In genomic region chr1:66253330-66253921, GRCh38 we compare ENCODE assay signal across 8 cellular contexts.
DNase-seq lines count a peak whose midpoint lies in the region; ATAC-seq, FAIRE-seq and TF ChIP-seq lines count a peak whose summit lies in the region.

No MANE protein-coding gene starts in this region.

- H3K4me1 Mint-ChIP-seq in activated naive CD8-positive, alpha-beta T cell treated with anti-CD3 and anti-CD28 coated beads, Interleukin-2, amount 10 ng/mL, durations not matched to agents 7 days and 5 days, result peaks cover 29% of the 10 kb centered on the region
- H3K4me1 Mint-ChIP-seq in activated naive CD8-positive, alpha-beta T cell treated with anti-CD3 and anti-CD28 coated beads for 36 hours, result peaks cover 39% of the 10 kb centered on the region
- H3K4me1 Mint-ChIP-seq in effector memory CD8-positive, alpha-beta T cell (ENCODE audit: low read depth in 2 of 2), result peaks cover 7 to 29% of the 10 kb centered on the region in 2 donors
- H3K4me1 Mint-ChIP-seq in T-helper 2 cell treated with Interferon-gamma antibody and Interleukin-4, amounts not matched to agents 5 μg/mL and 100 μg/mL, for 36 hours (ENCODE audit: low read depth), result peaks cover 33% of the 10 kb centered on the region

- H3K36me3 ChIP-seq in KMS-11 (ENCODE audit: insufficient read depth), result no peaks in the 10 kb centered on the region

- no peaks in the 10 kb centered on the region for H3K79me2 ChIP-seq in KMS-11 (ENCODE audit: insufficient read depth, low read depth)

- peak; percentile 65 for TF ChIP-seq CTCF in KMS-11 (conservative IDR thresholded peaks at IDR 0.05; ENCODE audit: low read depth, low read length)

- no peaks in the 10 kb centered on the region for H3K9me3 Mint-ChIP-seq in activated naive CD8-positive, alpha-beta T cell treated with anti-CD3 and anti-CD28 coated beads, Interleukin-2, amount 10 ng/mL, durations not matched to agents 7 days and 5 days
- H3K9me3 Mint-ChIP-seq in activated naive CD8-positive, alpha-beta T cell treated with anti-CD3 and anti-CD28 coated beads for 36 hours, result no peaks in the 10 kb centered on the region
- H3K9me3 Mint-ChIP-seq in effector memory CD8-positive, alpha-beta T cell, result no peaks in the 10 kb centered on the region
- H3K9me3 Mint-ChIP-seq in T-helper 2 cell treated with Interferon-gamma antibody and Interleukin-4, amounts not matched to agents 5 μg/mL and 100 μg/mL, for 36 hours, result no peaks in the 10 kb centered on the region

- no peak overlapping the region for H3K4me3 Mint-ChIP-seq in activated naive CD8-positive, alpha-beta T cell treated with anti-CD3 and anti-CD28 coated beads, Interleukin-2, amount 10 ng/mL, durations not matched to agents 7 days and 5 days
- no peak overlapping the region for H3K4me3 Mint-ChIP-seq in activated naive CD8-positive, alpha-beta T cell treated with anti-CD3 and anti-CD28 coated beads for 36 hours
- no peak overlapping the region for H3K4me3 Mint-ChIP-seq in effector memory CD8-positive, alpha-beta T cell
- no peak overlapping the region for H3K4me3 Mint-ChIP-seq in T-helper 2 cell treated with Interferon-gamma antibody and Interleukin-4, amounts not matched to agents 5 μg/mL and 100 μg/mL, for 36 hours

- no peak overlapping the region for H3K27ac ChIP-seq in KMS-11

- no peaks in the 10 kb centered on the region for H3K36me3 Mint-ChIP-seq in activated naive CD8-positive, alpha-beta T cell treated with anti-CD3 and anti-CD28 coated beads, Interleukin-2, amount 10 ng/mL, durations not matched to agents 7 days and 5 days
- no peaks in the 10 kb centered on the region for H3K36me3 Mint-ChIP-seq in activated naive CD8-positive, alpha-beta T cell treated with anti-CD3 and anti-CD28 coated beads for 36 hours
- H3K36me3 Mint-ChIP-seq in effector memory CD8-positive, alpha-beta T cell (ENCODE audit: insufficient read depth), result no peaks in the 10 kb centered on the region
- H3K36me3 Mint-ChIP-seq in T-helper 2 cell treated with Interferon-gamma antibody and Interleukin-4, amounts not matched to agents 5 μg/mL and 100 μg/mL, for 36 hours (ENCODE audit: low read depth), result no peaks in the 10 kb centered on the region

- H3K27me3 ChIP-seq in KMS-11 (ENCODE audit: insufficient read depth, low read depth), result no peaks in the 10 kb centered on the region

- peaks cover 31% of the 10 kb centered on the region for H3K4me1 ChIP-seq in KMS-11 (ENCODE audit: low read depth, poor library complexity, severe bottlenecking)

- no peaks in the 10 kb centered on the region for H4K20me1 ChIP-seq in KMS-11 (ENCODE audit: insufficient read depth)

- no peak for TF ChIP-seq POLR2A in H54 (IDR thresholded peaks at IDR 0.05; ENCODE audit: low read depth, low read length)

- POLR2A ChIA-PET in activated naive CD8-positive, alpha-beta T cell treated with anti-CD3 and anti-CD28 coated beads, Interleukin-2, amount 10 ng/mL, durations not matched to agents 7 days and 5 days (lab: Charles Lee), result interaction anchor here (2.8 to 4.5 kb wide), 2 partner anchors 78 to 192 kb away, joined by 6 to 21 read pairs; no protein-coding TSS in a partner anchor

- no peak overlapping the region for H3K27ac Mint-ChIP-seq in activated naive CD8-positive, alpha-beta T cell treated with anti-CD3 and anti-CD28 coated beads, Interleukin-2, amount 10 ng/mL, durations not matched to agents 7 days and 5 days
- H3K27ac Mint-ChIP-seq in activated naive CD8-positive, alpha-beta T cell treated with anti-CD3 and anti-CD28 coated beads for 36 hours, result no peak overlapping the region
- H3K27ac Mint-ChIP-seq in effector memory CD8-positive, alpha-beta T cell, result no peak overlapping the region
- H3K27ac Mint-ChIP-seq in T-helper 2 cell treated with Interferon-gamma antibody and Interleukin-4, amounts not matched to agents 5 μg/mL and 100 μg/mL, for 36 hours, result no peak overlapping the region

- ATAC-seq in activated naive CD8-positive, alpha-beta T cell treated with anti-CD3 and anti-CD28 coated beads, Interleukin-2, amount 10 ng/mL, durations not matched to agents 7 days and 5 days (ENCODE audit: low read depth), result peak; percentile 79
- ATAC-seq in effector memory CD8-positive, alpha-beta T cell (replicated peaks), result peak; percentile 75

- no peaks in the 10 kb centered on the region for H3K27me3 Mint-ChIP-seq in activated naive CD8-positive, alpha-beta T cell treated with anti-CD3 and anti-CD28 coated beads, Interleukin-2, amount 10 ng/mL, durations not matched to agents 7 days and 5 days
- H3K27me3 Mint-ChIP-seq in activated naive CD8-positive, alpha-beta T cell treated with anti-CD3 and anti-CD28 coated beads for 36 hours, result no peaks in the 10 kb centered on the region
- H3K27me3 Mint-ChIP-seq in effector memory CD8-positive, alpha-beta T cell, result no peaks in the 10 kb centered on the region
- H3K27me3 Mint-ChIP-seq in T-helper 2 cell treated with Interferon-gamma antibody and Interleukin-4, amounts not matched to agents 5 μg/mL and 100 μg/mL, for 36 hours (ENCODE audit: low read depth), result peaks cover 3% of the 10 kb centered on the region

- H3K9ac ChIP-seq in KMS-11, result no peak overlapping the region

- no peak overlapping the region for H2AFZ ChIP-seq in KMS-11 (ENCODE audit: low read depth)

- no peak overlapping the region for H3K4me3 ChIP-seq in KMS-11 (IDR thresholded peaks at IDR 0.05; ENCODE audit: insufficient read depth, low read depth, low read length)

- DNase-seq in activated naive CD8-positive, alpha-beta T cell treated with anti-CD3 and anti-CD28 coated beads, Interleukin-2, amount 10 ng/mL, durations not matched to agents 7 days and 5 days, result no peak
- no peak for DNase-seq in activated naive CD8-positive, alpha-beta T cell treated with anti-CD3 and anti-CD28 coated beads for 36 hours
- DNase-seq in H54 (ENCODE audit: insufficient read length, low spot score) (no peak), RPMI8226 (peak; percentile 36), midbrain (lab: John Stamatoyannopoulos, UW) (peak; percentile 89)
- DNase-seq in effector memory CD8-positive, alpha-beta T cell, result peak in 2 of 3 experiments; percentile 19 to 25
- no peak for DNase-seq in T-helper 2 cell treated with Interferon-gamma antibody and Interleukin-4, amounts not matched to agents 5 μg/mL and 100 μg/mL, for 36 hours (ENCODE audit: low spot score)

- peak; percentile 92 for FAIRE-seq in H54 (lab: Jason Lieb, UNC)

- H3K4me2 ChIP-seq in KMS-11, result no peak overlapping the region; the same call in 1 of the 2 replicates

Comparison
In these comparisons a context has a peak if more than half of its experiments do, and no peak if none do; other contexts are left out.
1. DNase-seq: peak in RPMI8226 (single experiment), effector memory CD8-positive, alpha-beta T cell (2 of 3) and midbrain (single experiment); none in activated naive CD8-positive, alpha-beta T cell treated with anti-CD3 and anti-CD28 coated beads, Interleukin-2, amount 10 ng/mL, durations not matched to agents 7 days and 5 days (single experiment), activated naive CD8-positive, alpha-beta T cell treated with anti-CD3 and anti-CD28 coated beads for 36 hours (single experiment), H54 (single experiment) and T-helper 2 cell treated with Interferon-gamma antibody and Interleukin-4, amounts not matched to agents 5 μg/mL and 100 μg/mL, for 36 hours (single experiment).